8 cellular contexts compared by ENCODE assay signal in the genomic region with DNA sequence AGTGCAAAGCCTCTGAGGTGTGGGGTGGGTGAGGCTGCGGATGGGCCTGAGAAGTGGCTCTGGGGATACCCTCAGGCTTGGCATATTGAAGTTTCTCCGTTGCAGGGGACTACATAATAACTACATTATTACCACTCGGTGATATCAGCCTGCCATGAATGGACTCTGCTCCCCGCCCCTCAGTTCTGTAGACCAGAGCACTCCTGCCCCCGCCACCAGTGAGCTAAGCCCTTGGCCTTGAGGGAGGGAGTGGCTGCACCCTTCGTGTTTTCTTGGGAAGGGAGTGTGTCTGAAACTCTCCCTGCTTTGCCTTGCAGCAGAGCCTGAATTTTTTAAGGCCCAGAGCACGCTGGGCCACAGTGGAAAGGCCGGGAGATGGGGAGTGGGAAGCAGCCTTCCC. TPM values are rescaled to one million over a fixed set of nuclear protein-coding genes. Genes with fewer than 3 reads are reported as not detected.
A peak's percentile ranks its signal among the peaks of the same experiment; 100 is the strongest.
DNase-seq lines count a peak whose midpoint lies in the region; TF ChIP-seq lines count a peak whose summit lies in the region.

No MANE protein-coding gene starts in this region.

- H3K23me2 ChIP-seq in H9 (ENCODE audit: insufficient read length, low read depth, low read length, poor library complexity, severe bottlenecking), result peaks cover 19% of the 10 kb centered on the region

- no peak overlapping the region for H3K23ac ChIP-seq in H9 (ENCODE audit: insufficient read length, low read depth, low read length)

- no peak for TF ChIP-seq POLR2A in adrenal gland (IDR thresholded peaks at IDR 0.05)

- H4K5ac ChIP-seq in H9 (ENCODE audit: insufficient read length, low read depth, low read length), result no peak overlapping the region

- no peak overlapping the region for H3K14ac ChIP-seq in H9 (ENCODE audit: insufficient read depth, low read length)

- peaks cover 16% of the 10 kb centered on the region; the same call in 1 of the 2 replicates for H3K4me1 ChIP-seq in H9 (ENCODE audit: insufficient read depth, low read length)
- peaks cover 12 to 53% of the 10 kb centered on the region in 2 donors for H3K4me1 ChIP-seq in adrenal gland (replicated peaks in 1 of 2)

- peak overlapping the region; percentile 83 to 91 for H3K4me3 Mint-ChIP-seq in H9

- H3K27ac ChIP-seq in H9 (ENCODE audit: insufficient read length, low read depth, low read length) (no peak overlapping the region), VCaP (peak overlapping the region; percentile 85; the same call in 1 of the 2 replicates), skin epidermis (peak overlapping the region in 20 of 21 experiments; percentile 86 to 98 (median 92)), adrenal gland (peak overlapping the region in 2 of 5 donors; percentile 88 to 95)

- H3K36me3 Mint-ChIP-seq in H9 (ENCODE audit: insufficient read depth in 1 of 3, low read depth in 3 of 3), result peaks cover 6 to 16% (median 10%) of the 10 kb centered on the region in 3 experiments

- H4K91ac ChIP-seq in H9 (ENCODE audit: insufficient read length, low read depth, low read length), result no peak overlapping the region

- H3K27me3 ChIP-seq in H9 (ENCODE audit: insufficient read depth, low read length) (no peaks in the 10 kb centered on the region), adrenal gland (no peaks in the 10 kb centered on the region)

- H2BK15ac ChIP-seq in H9 (ENCODE audit: low read depth, low read length), result no peak overlapping the region

- no peak overlapping the region for H2AFZ ChIP-seq in H9 (ENCODE audit: low read length)

- DNase-seq in H9 (no peak), fibroblast of the aortic adventitia (ENCODE audit: low read depth) (peak; percentile 49), GM10266 (ENCODE audit: extremely low spot score) (no peak), adrenal gland (no peak), NCI-H2107 treated with DMSO at 0.1 percent for 48 hours (lab: John Stamatoyannopoulos, UW; ENCODE audit: unreplicated experiment) (no peak), Kasumi-1 (lab: John Stamatoyannopoulos, UW) (no peak)

- no peak overlapping the region for H2BK5ac ChIP-seq in H9 (ENCODE audit: insufficient read length, low read length)

- H2BK20ac ChIP-seq in H9 (ENCODE audit: low read depth, low read length, poor library complexity, severe bottlenecking), result no peak overlapping the region

- TF ChIP-seq CTCF in H9 (conservative IDR thresholded peaks at IDR 0.05) (no peak), VCaP (conservative IDR thresholded peaks at IDR 0.05) (no peak), fibroblast of the aortic adventitia (IDR thresholded peaks at IDR 0.05; ENCODE audit: insufficient read depth, low read length) (no peak), GM10266 (IDR thresholded peaks at IDR 0.05; ENCODE audit: control insufficient read depth, insufficient read depth, low read depth, missing control alignments) (no peak), adrenal gland (IDR thresholded peaks at IDR 0.05) (no peak)

- no CpG with 5 or more reads among the region's 8 CpGs for WGBS in H9 (ENCODE audit: extremely low coverage, insufficient read length, low lambda C conversion rate)
- WGBS in adrenal gland, 4 donors, result 50 to 63% (median 61%) methylated on average over 4 to 8 of the region's 8 CpGs

- H3K4me3 ChIP-seq in fibroblast of the aortic adventitia (ENCODE audit: low read depth, low read length) (peak overlapping the region; percentile 67), skin epidermis (peak overlapping the region; percentile 47 to 84 (median 76)), adrenal gland (peak overlapping the region in 1 of 4 donors; percentile 75)

- no peaks in the 10 kb centered on the region for H3K9me3 Mint-ChIP-seq in H9

- H3K36me3 ChIP-seq in adrenal gland (replicated peaks in 1 of 2), result no peaks in the 10 kb centered on the region

- H3K79me2 ChIP-seq in H9 (ENCODE audit: insufficient read depth, low read length), result peaks cover 26% of the 10 kb centered on the region; the same call in 1 of the 2 replicates

- no peak overlapping the region for H2BK12ac ChIP-seq in H9 (ENCODE audit: insufficient read length, low read depth, low read length)

- H3T11ph ChIP-seq in H9 (ENCODE audit: low read length), result no peak overlapping the region

- H4K8ac ChIP-seq in H9 (replicated peaks; ENCODE audit: insufficient read length, low read depth, low read length), result no peak overlapping the region

- H3K27me3 Mint-ChIP-seq in H9 (ENCODE audit: low read depth), result no peaks in the 10 kb centered on the region

- H3K18ac ChIP-seq in H9 (ENCODE audit: insufficient read length, low read depth, low read length), result no peak overlapping the region

- no peaks in the 10 kb centered on the region for H3K9me3 ChIP-seq in H9 (ENCODE audit: control insufficient read depth, low read depth, low read length)
- H3K9me3 ChIP-seq in adrenal gland (replicated peaks in 1 of 3), result no peaks in the 10 kb centered on the region

- no peak overlapping the region for H3K4ac ChIP-seq in H9 (ENCODE audit: low read depth, low read length)

- peaks cover 8% of the 10 kb centered on the region for H3K79me1 ChIP-seq in H9 (ENCODE audit: insufficient read depth, low read depth, low read length, poor library complexity, severe bottlenecking)

- H3K4me2 ChIP-seq in H9 (ENCODE audit: insufficient read depth, insufficient read length, low read length), result peak overlapping the region; percentile 42

- peaks cover 44 to 64% of the 10 kb centered on the region in 2 experiments for H3K4me1 Mint-ChIP-seq in H9

- no peak overlapping the region for H2BK120ac ChIP-seq in H9 (ENCODE audit: low read depth, low read length, poor library complexity, severe bottlenecking)

- no peak overlapping the region for H3K56ac ChIP-seq in H9 (ENCODE audit: insufficient read length, low read depth, low read length)

- no peak overlapping the region for H3K9ac ChIP-seq in H9 (ENCODE audit: extremely low read depth, insufficient read length, low read length)

- peak overlapping the region in 2 of 3 experiments; percentile 55 to 87; a peak in 1 of 7 replicates for H3K27ac Mint-ChIP-seq in H9

- H2AK5ac ChIP-seq in H9 (ENCODE audit: insufficient read length, low read length), result no peak overlapping the region

- no peaks in the 10 kb centered on the region for H4K20me1 ChIP-seq in H9 (ENCODE audit: control insufficient read depth, insufficient read depth, insufficient read length)

- intact Hi-C loops in adrenal gland (cut with DNase I), result loop anchor here in 1 of 2 donors (5.0 kb wide), 1 partner anchor 39 kb away; a partner anchor contains a TSS

RNA-seq across cellular contexts. Expression of a gene that starts 1.7 kb away (rescaled TPM):
- total RNA-seq in H9 (2021), result 24.7 and 26.3 TPM in 2 replicates
- total RNA-seq in fibroblast of the aortic adventitia (ENCODE audit: low replicate concordance), result 1.1 and 13.4 TPM in 2 replicates
- 10 to 100 TPM in 5 of 8 donors, 1 to 10 TPM in 3; 4.9 to 16.1 (median 10.4) TPM for total RNA-seq in adrenal gland
- 1 to 10 TPM; 1.9 to 4.1 (median 2.9) TPM for polyA plus RNA-seq in adrenal gland

RNA-seq across cellular contexts. Expression of a gene that starts 41.4 kb away (rescaled TPM):
- total RNA-seq in H9 (2021) (0.24 and 0.37 TPM in 2 replicates), fibroblast of the aortic adventitia (ENCODE audit: low replicate concordance) (0.63 and 3.8 TPM in 2 replicates), adrenal gland (under 1 TPM in 3 of 8 donors, not detected in 5; 0.25 to 0.41 (median 0.29) TPM)
- polyA plus RNA-seq in adrenal gland, result under 1 TPM; 0.05 to 0.32 (median 0.24) TPM

RNA-seq across cellular contexts. Expression of a gene that starts 47.2 kb away (rescaled TPM):
- total RNA-seq in H9 (2021) (137 and 143 TPM in 2 replicates), fibroblast of the aortic adventitia (ENCODE audit: low replicate concordance) (26.8 and 29.8 TPM in 2 replicates), adrenal gland (10 to 100 TPM in 7 of 8 donors, 1 to 10 TPM in 1; 9.1 to 40.6 (median 18.0) TPM)
- 10 to 100 TPM in 2 of 3 donors, 1 to 10 TPM in 1; 5.0 to 19.7 (median 10.2) TPM for polyA plus RNA-seq in adrenal gland
